ENCODE assay signal across 28 cellular contexts in the genomic region with DNA sequence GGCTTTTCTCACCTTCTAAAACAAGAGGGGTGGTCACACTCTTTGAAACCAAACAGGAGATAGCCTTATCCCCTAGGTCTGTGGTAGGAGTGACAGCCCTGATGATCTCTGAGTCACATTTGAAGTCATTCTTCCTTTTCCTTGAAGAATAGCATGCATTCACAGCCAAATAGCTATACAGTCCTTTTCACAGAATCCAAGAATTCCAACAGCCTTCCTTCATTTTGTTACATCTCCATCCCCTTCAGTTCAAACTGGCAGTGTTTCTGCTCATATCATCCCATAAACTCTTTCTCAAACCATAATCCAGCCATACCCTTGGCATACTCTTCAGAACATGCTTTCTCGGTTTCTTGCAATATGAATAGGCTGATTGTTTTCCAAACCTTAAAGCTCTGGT.
"Had no signal": no experiment of that assay in that cellular context is flagged by ENCODE, and none has a peak within 500 bp of the region (broad histone marks: within the 10 kb centered on the region; RNA-seq: fewer than 3 reads in every experiment).

No MANE protein-coding gene starts in this region.

- H3K36me3 ChIP-seq: cardiac muscle cell, Peyer's patch had no signal

- H3K27me3 ChIP-seq: body of pancreas, cardiac muscle cell, Peyer's patch had no signal

- H3K4me3 Mint-ChIP-seq: activated B cell treated with CpG ODN at 0.5 μM for 24 hours; activated CD4-positive, alpha-beta T cell treated with anti-CD3 and anti-CD28 coated beads, Interleukin-2, amount 10 ng/mL, durations not matched to agents 24 days and 14 days; activated CD8-positive, alpha-beta memory T cell treated with anti-CD3 and anti-CD28 coated beads, Interleukin-2, amount 10 ng/mL, durations not matched to agents 7 days and 5 days; activated naive CD4-positive, alpha-beta T cell treated with anti-CD3 and anti-CD28 coated beads, Interleukin-2, amount 50 U/mL, for 24 hours; activated T-cell treated with anti-CD3 and anti-CD28 coated beads, Interleukin-2, amount 50 U/mL, for 24 hours; activated T-helper 1 cell treated with anti-CD3 and anti-CD28 coated beads, Interleukin-12 subunit alpha, Interleukin-12 subunit beta, Interleukin-2, Interleukin-4 antibody, amounts not matched to agents 30 ng/mL and 10 ng/mL and 1 ng/mL, durations not matched to agents 14 hours and 24 hours and 36 hours; T-helper 17 cell had no signal

- H3K27ac ChIP-seq: body of pancreas, cardiac muscle cell, Peyer's patch had no signal

- DNase-seq: activated B cell treated with CpG ODN at 0.5 μM for 24 hours; activated CD4-positive, alpha-beta T cell treated with anti-CD3 and anti-CD28 coated beads for 1 hour; activated CD4-positive, alpha-beta T cell treated with anti-CD3 and anti-CD28 coated beads, Interleukin-2, amount 10 ng/mL, durations not matched to agents 24 days and 14 days; activated CD4-positive, alpha-beta T cell treated with anti-CD3 and anti-CD28 coated beads, Interleukin-2, amount 50 U/mL, for 48 hours; activated CD8-positive, alpha-beta memory T cell treated with anti-CD3 and anti-CD28 coated beads, Interleukin-2, amount 10 ng/mL, durations not matched to agents 7 days and 5 days; activated effector memory CD4-positive, alpha-beta T cell treated with Interleukin-2 at 50 U/mL for 16 hours; activated naive CD4-positive, alpha-beta T cell; activated T-cell treated with anti-CD3 and anti-CD28 coated beads, Interleukin-2, amount 50 U/mL, for 24 hours; aorta; body of pancreas; cerebellar nuclear complex; Kasumi-1; KBM-7; NCI-H1048; NCI-H2029; NCI-H345; NCI-H510A; NCI-H526 treated with DMSO at 0.1 percent for 48 hours; NCI-H82; NK-92 treated with Interleukin-12 subunit alpha and Interleukin-12 subunit beta, amount 100 ng/mL, for 24 hours; OCI-M1; Peyer's patch; SHP77; T-helper 17 cell; T-helper 9 cell had no signal

- H3K9me3 Mint-ChIP-seq: activated CD4-positive, alpha-beta T cell treated with anti-CD3 and anti-CD28 coated beads, Interleukin-2, amount 10 ng/mL, durations not matched to agents 24 days and 14 days; activated T-helper 1 cell treated with anti-CD3 and anti-CD28 coated beads, Interleukin-12 subunit alpha, Interleukin-12 subunit beta, Interleukin-2, Interleukin-4 antibody, amounts not matched to agents 30 ng/mL and 10 ng/mL and 1 ng/mL, durations not matched to agents 14 hours and 24 hours and 36 hours had no signal

- H3K27ac Mint-ChIP-seq: activated B cell treated with CpG ODN at 0.5 μM for 24 hours; activated CD4-positive, alpha-beta T cell treated with anti-CD3 and anti-CD28 coated beads, Interleukin-2, amount 10 ng/mL, durations not matched to agents 24 days and 14 days; activated CD8-positive, alpha-beta memory T cell treated with anti-CD3 and anti-CD28 coated beads, Interleukin-2, amount 10 ng/mL, durations not matched to agents 7 days and 5 days; activated naive CD4-positive, alpha-beta T cell treated with anti-CD3 and anti-CD28 coated beads, Interleukin-2, amount 50 U/mL, for 24 hours; activated T-cell treated with anti-CD3 and anti-CD28 coated beads, Interleukin-2, amount 50 U/mL, for 24 hours; activated T-helper 1 cell treated with anti-CD3 and anti-CD28 coated beads, Interleukin-12 subunit alpha, Interleukin-12 subunit beta, Interleukin-2, Interleukin-4 antibody, amounts not matched to agents 30 ng/mL and 10 ng/mL and 1 ng/mL, durations not matched to agents 14 hours and 24 hours and 36 hours; T-helper 17 cell had no signal

- H3K4me1 Mint-ChIP-seq: activated B cell treated with CpG ODN at 0.5 μM for 24 hours; activated CD4-positive, alpha-beta T cell treated with anti-CD3 and anti-CD28 coated beads, Interleukin-2, amount 10 ng/mL, durations not matched to agents 24 days and 14 days; activated naive CD4-positive, alpha-beta T cell treated with anti-CD3 and anti-CD28 coated beads, Interleukin-2, amount 50 U/mL, for 24 hours; T-helper 17 cell had no signal

- H3K4me1 ChIP-seq: body of pancreas, Peyer's patch had no signal

- H3K27me3 Mint-ChIP-seq: T-helper 17 cell had no signal

- H3K36me3 Mint-ChIP-seq: activated CD8-positive, alpha-beta memory T cell treated with anti-CD3 and anti-CD28 coated beads, Interleukin-2, amount 10 ng/mL, durations not matched to agents 7 days and 5 days had no signal

- H3K9me3 ChIP-seq: body of pancreas, Peyer's patch had no signal

- ATAC-seq: activated CD8-positive, alpha-beta memory T cell treated with anti-CD3 and anti-CD28 coated beads, Interleukin-2, amount 10 ng/mL, durations not matched to agents 7 days and 5 days; body of pancreas; T-helper 17 cell had no signal

- H3K4me3 ChIP-seq: body of pancreas, cardiac muscle cell, Peyer's patch had no signal
